Comparison of ENCODE assay signal across 9 cellular contexts in the genomic region with DNA sequence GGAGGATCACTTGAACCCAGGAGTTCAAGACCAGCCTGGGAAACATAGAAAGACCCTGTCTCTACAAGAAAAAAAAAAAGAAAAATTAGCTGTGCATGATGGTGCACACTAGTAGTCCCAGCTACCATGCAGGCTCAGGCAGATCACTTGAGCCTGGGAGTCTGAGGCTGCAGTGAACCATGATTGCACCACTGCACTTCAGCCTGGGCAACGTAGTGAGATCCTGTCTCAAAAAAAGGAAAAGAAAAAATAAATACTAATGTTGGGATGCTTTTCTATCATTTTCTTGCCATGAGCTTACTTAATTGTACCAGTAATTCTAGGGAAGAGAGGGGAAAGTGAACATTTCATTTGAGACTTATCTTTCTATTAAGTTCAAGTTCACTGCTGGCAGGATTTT.
"Had no signal": no experiment of that assay in that cellular context is flagged by ENCODE, and none has a peak within 500 bp of the region (broad histone marks: within the 10 kb centered on the region; RNA-seq: fewer than 3 reads in every experiment).

No MANE protein-coding gene starts in this region.

- ATAC-seq: HCT116 had no signal

- H3K27ac ChIP-seq: GM23248, HL-60 had no signal

- H3K9ac ChIP-seq: GM23248 had no signal

- H3K9me3 Mint-ChIP-seq: HFFc6 had no signal

- DNase-seq: GM23248, GOT3, H7, HFFc6, IMR-90, KBM-7 had no signal

- H3K27ac Mint-ChIP-seq: HFFc6 had no signal

- H3K4me3 ChIP-seq: GM23248, HAP-1 had no signal

- H3K9me3 ChIP-seq: HAP-1 had no signal

- H3K4me3 Mint-ChIP-seq: HFFc6 had no signal

- H2AFZ ChIP-seq: GM23248 had no signal
